In the genomic region with DNA sequence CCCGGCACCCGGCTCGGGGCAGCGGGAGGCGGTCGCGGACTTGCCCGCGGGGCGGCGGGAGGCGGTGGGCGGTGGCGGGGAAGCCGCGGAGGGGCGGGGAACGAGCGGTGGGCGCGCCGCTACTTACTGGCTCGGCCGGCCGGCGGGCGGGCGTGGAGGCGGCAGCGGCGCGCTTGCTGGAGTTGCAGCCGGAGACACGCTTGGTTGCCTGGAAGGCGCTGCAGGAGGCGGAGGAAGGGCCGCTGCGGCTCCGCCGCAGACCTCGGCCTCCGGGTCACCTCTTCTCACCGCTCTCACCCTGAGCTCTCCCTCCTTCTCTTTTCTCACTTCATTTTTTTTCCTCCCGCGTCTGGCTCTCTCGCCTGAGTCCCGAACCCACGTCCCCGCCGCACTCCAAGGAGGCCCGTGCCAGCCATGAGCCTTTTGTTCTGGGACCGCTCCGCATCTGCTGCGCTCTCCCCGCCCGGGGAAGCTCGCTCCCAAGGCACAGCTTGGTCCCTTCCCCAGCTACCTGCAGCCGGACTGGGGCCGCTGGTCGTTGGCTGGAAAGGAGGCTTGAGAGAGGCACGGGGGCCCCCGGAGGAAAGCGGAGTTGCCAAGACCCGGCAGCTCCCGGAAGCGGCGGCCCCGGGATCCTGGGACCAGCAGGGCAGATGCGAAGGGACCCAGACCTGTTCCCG, we compare ENCODE assay signal across 8 cellular contexts. TPM values are rescaled to one million over a fixed set of nuclear protein-coding genes. Genes with fewer than 3 reads are reported as not detected.
DNase-seq lines count a peak whose midpoint lies in the region; ATAC-seq and TF ChIP-seq lines count a peak whose summit lies in the region.

No MANE protein-coding gene starts in this region.

- DNase-seq in Caki2 (ENCODE audit: low read depth) (peak; percentile 17), NCI-H524 treated with DMSO at 0.1 percent for 48 hours (lab: John Stamatoyannopoulos, UW) (peak; percentile 23), chondrocyte (ENCODE audit: low spot score) (peak; percentile 85), nephron progenitor cell (peak; percentile 87), activated gamma-delta T cell treated with Interleukin-2 at 50 U/mL for 16 hours (no peak)
- no peak for DNase-seq in activated CD4-positive, CD25-positive, alpha-beta regulatory T cell (lab: John Stamatoyannopoulos, UW)

- in situ Hi-C loops in Caki2 (cut with HindIII; ENCODE audit: low pct_unique_long_range_greater_than_20kb, low sequenced_read_pairs): no loop called here

- ATAC-seq in GM18868 (IDR thresholded peaks at IDR 0.05; ENCODE audit: unreplicated experiment): peak; percentile 94
- ATAC-seq in HG02973 (IDR thresholded peaks at IDR 0.05; ENCODE audit: unreplicated experiment): peak; percentile 83

- H3K36me3 Mint-ChIP-seq in chondrocyte (ENCODE audit: low read depth): no peaks in the 10 kb centered on the region
- no peaks in the 10 kb centered on the region for H3K36me3 Mint-ChIP-seq in nephron progenitor cell (ENCODE audit: low read depth)

- TF ChIP-seq CTCF in chondrocyte (IDR thresholded peaks at IDR 0.05): no peak
- TF ChIP-seq CTCF in nephron progenitor cell (IDR thresholded peaks at IDR 0.05): no peak

- H3K27ac Mint-ChIP-seq in chondrocyte (ENCODE audit: unreplicated experiment) (no peak overlapping the region), nephron progenitor cell (no peak overlapping the region)

- H3K9me3 Mint-ChIP-seq in chondrocyte (ENCODE audit: low read depth) (no peaks in the 10 kb centered on the region), nephron progenitor cell (peaks cover 11% of the 10 kb centered on the region)

- peak overlapping the region; percentile 64 for H3K4me3 Mint-ChIP-seq in chondrocyte (ENCODE audit: unreplicated experiment)
- peak overlapping the region; percentile 90 for H3K4me3 Mint-ChIP-seq in nephron progenitor cell

- peaks cover 45% of the 10 kb centered on the region for H3K27me3 Mint-ChIP-seq in chondrocyte (ENCODE audit: low read depth)
- H3K27me3 Mint-ChIP-seq in nephron progenitor cell (ENCODE audit: low read depth, poor library complexity): peaks cover 52% of the 10 kb centered on the region

- H3K4me1 Mint-ChIP-seq in chondrocyte (ENCODE audit: low read depth): peaks cover 11% of the 10 kb centered on the region
- peaks cover 9% of the 10 kb centered on the region for H3K4me1 Mint-ChIP-seq in nephron progenitor cell

RNA-seq across cellular contexts. Expression of a gene that starts 0.6 kb away (rescaled TPM):
- total RNA-seq in Caki2 (2014; rRNA removed; shearing (Covaris generic); ENCODE audit: low replicate concordance): not detected in 2 replicates
- total RNA-seq in chondrocyte: not detected in 3 replicates

Comparison
In these comparisons a context has a peak if more than half of its experiments do, and no peak if none do; other contexts are left out.
1. DNase-seq: peak in Caki2 (single experiment), NCI-H524 treated with DMSO at 0.1 percent for 48 hours (single experiment), chondrocyte (single experiment) and nephron progenitor cell (single experiment); none in activated gamma-delta T cell treated with Interleukin-2 at 50 U/mL for 16 hours (single experiment) and activated CD4-positive, CD25-positive, alpha-beta regulatory T cell (0 of 4).